ENCODE assay signal across 1 cellular context in genomic region chr22:19951351-19951750, GRCh38.
TF ChIP-seq lines count a peak whose summit lies in the region.

No MANE protein-coding gene starts in this region.

TF ChIP-seq in K562, 482 proteins besides CTCF, POLR2A, EP300 and RAD21:
- TF ChIP-seq HNRNPUL1 (IDR thresholded peaks at IDR 0.05; ENCODE audit: low read length) (0 out of 2 replicates have a peak, but pooled peaks have one; percentile 42), PHF20 (IDR thresholded peaks at IDR 0.05; ENCODE audit: partially characterized antibody) (no peak), POLR2G (IDR thresholded peaks at IDR 0.05; ENCODE audit: low read depth, low read length) (0 out of 2 replicates have a peak, but pooled peaks have one; percentile 6)
